5 cellular contexts compared by ENCODE assay signal in the genomic region with DNA sequence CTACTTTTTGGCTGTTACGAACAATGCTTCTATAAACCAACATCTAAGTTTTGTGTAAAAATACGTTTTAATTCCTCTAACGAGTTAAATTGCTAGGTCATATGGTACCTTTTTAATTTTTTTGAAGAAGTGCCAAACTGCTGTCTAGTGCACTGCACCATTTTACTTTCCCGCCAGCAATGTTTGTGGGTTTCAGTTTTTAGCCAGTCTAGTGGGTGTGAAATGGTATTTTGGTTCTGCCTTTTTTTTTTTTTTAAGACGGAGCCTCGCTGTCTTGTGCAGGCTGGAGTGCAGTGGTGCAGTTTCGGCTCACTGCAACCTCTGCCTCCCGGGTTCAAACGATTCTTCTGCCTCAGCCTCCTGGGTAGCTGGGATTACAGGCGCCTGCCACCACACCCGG.
"Had no signal": no experiment of that assay in that cellular context is flagged by ENCODE, and none has a peak within 500 bp of the region (broad histone marks: within the 10 kb centered on the region; RNA-seq: fewer than 3 reads in every experiment).

No MANE protein-coding gene starts in this region.

- H3K27me3 Mint-ChIP-seq: IgD-negative memory B cell had no signal

- H3K4me1 Mint-ChIP-seq: GM23338, H9, IgD-negative memory B cell had no signal

- DNase-seq: H9, HCEC 1CT had no signal

- H3K4me3 Mint-ChIP-seq: GM23338, H9, IgD-negative memory B cell had no signal

- H3K27ac Mint-ChIP-seq: GM23338, H9 had no signal

- H3K9me3 Mint-ChIP-seq: GM23338, H9 had no signal

- ATAC-seq: GM23338, HepG2 had no signal
